Comparison of ENCODE assay signal across 20 cellular contexts in genomic region chr10:133354672-133355240, GRCh38. TPM values are rescaled to one million over a fixed set of nuclear protein-coding genes. Genes with fewer than 3 reads are reported as not detected.
DNase-seq lines count a peak whose midpoint lies in the region; ATAC-seq and TF ChIP-seq lines count a peak whose summit lies in the region.
"Had no signal": no experiment of that assay in that cellular context is flagged by ENCODE, and none has a peak within 500 bp of the region (broad histone marks: within the 10 kb centered on the region; RNA-seq: fewer than 3 reads in every experiment).

No MANE protein-coding gene starts in this region.

- no peaks in the 10 kb centered on the region for H3K9me3 ChIP-seq in BLaER1 treated with 17β-estradiol and CSF1 and Interleukin-3, amounts not matched to agents 10 nM and 100 nM (replicated peaks in 1 of 11)
- H3K9me3 ChIP-seq in sigmoid colon: no peaks in the 10 kb centered on the region
- H3K9me3 ChIP-seq: A549, BE2C, Caco-2, HAP-1 had no signal

- H3K9ac ChIP-seq in BLaER1 treated with 17β-estradiol and CSF1 and Interleukin-3, amounts not matched to agents 10 nM and 100 nM: peak overlapping the region in 9 of 11 experiments; percentile 1 to 94 (median 88); a peak in 13 of 22 replicates

- H3K4me1 ChIP-seq in BLaER1 treated with 17β-estradiol and CSF1 and Interleukin-3, amounts not matched to agents 10 nM and 100 nM: peaks cover 25 to 41% (median 36%) of the 10 kb centered on the region in 10 experiments
- H3K4me1 ChIP-seq in sigmoid colon: peaks cover 0 to 18% (median 16%) of the 10 kb centered on the region in 4 donors

- peak overlapping the region; percentile 99 to 100 (median 100) for H3K4me2 ChIP-seq in BLaER1 treated with 17β-estradiol and CSF1 and Interleukin-3, amounts not matched to agents 10 nM and 100 nM
- H3K4me2 ChIP-seq: A549 had no signal

- 94 to 95% methylated on average over 14 of the region's 14 CpGs for WGBS in sigmoid colon, 2 donors

- H3K4me3 ChIP-seq in BLaER1 treated with 17β-estradiol and CSF1 and Interleukin-3, amounts not matched to agents 10 nM and 100 nM: peak overlapping the region in 4 of 10 experiments; percentile 78 to 85 (median 81); a peak in 3 of 20 replicates
- H3K4me3 ChIP-seq in sigmoid colon: no peak overlapping the region
- H3K4me3 ChIP-seq: A549, HAP-1 had no signal

- intact Hi-C loops in Right ventricle myocardium superior (cut with DNase I): no loop called here
- intact Hi-C loops in left ventricle myocardium superior (cut with micrococcal nuclease): no loop called here
- intact Hi-C loops in sigmoid colon (cut with DNase I): no loop called here

- peaks cover 10 to 69% (median 32%) of the 10 kb centered on the region in 11 experiments; a peak in 16 of 22 replicates for H4K20me1 ChIP-seq in BLaER1 treated with 17β-estradiol and CSF1 and Interleukin-3, amounts not matched to agents 10 nM and 100 nM

- no peak for ATAC-seq in Right ventricle myocardium superior (ENCODE audit: poor library complexity)
- ATAC-seq in left ventricle myocardium superior: no peak
- no peak for ATAC-seq in left lobe of liver
- ATAC-seq: A549; CD8-positive, alpha-beta T cell had no signal

- peak overlapping the region in 7 of 11 experiments; percentile 6 to 94 (median 89); a peak in 11 of 22 replicates for H3K27ac ChIP-seq in BLaER1 treated with 17β-estradiol and CSF1 and Interleukin-3, amounts not matched to agents 10 nM and 100 nM
- no peak overlapping the region for H3K27ac ChIP-seq in sigmoid colon
- H3K27ac ChIP-seq: A549, C4-2B had no signal

- no peak for TF ChIP-seq CTCF in sigmoid colon (IDR thresholded peaks at IDR 0.05)

- H3K27me3 ChIP-seq in BLaER1 treated with 17β-estradiol and CSF1 and Interleukin-3, amounts not matched to agents 10 nM and 100 nM: no peaks in the 10 kb centered on the region
- H3K27me3 ChIP-seq in sigmoid colon: peaks cover 3 to 61% (median 27%) of the 10 kb centered on the region in 3 donors
- H3K27me3 ChIP-seq: BE2C had no signal

- peaks cover 0 to 26% (median 15%) of the 10 kb centered on the region in 11 experiments; a peak in 13 of 22 replicates for H3K36me3 ChIP-seq in BLaER1 treated with 17β-estradiol and CSF1 and Interleukin-3, amounts not matched to agents 10 nM and 100 nM
- H3K36me3 ChIP-seq in sigmoid colon: no peaks in the 10 kb centered on the region
- H3K36me3 ChIP-seq: BE2C had no signal

- TF ChIP-seq EP300 in sigmoid colon (IDR thresholded peaks at IDR 0.05): no peak

- DNase-seq in Right ventricle myocardium superior (peak; percentile 27), left ventricle myocardium superior (no peak), left lobe of liver (ENCODE audit: low spot score) (peak; percentile 53), sigmoid colon (peak; percentile 55), anterior cingulate cortex (lab: John Stamatoyannopoulos, UW) (no peak), NK-92 (lab: John Stamatoyannopoulos, UW; ENCODE audit: unreplicated experiment) (no peak)
- DNase-seq: 8988T; ACHN; AML-193; BE2C; Caco-2; CD4-positive, CD25-positive, alpha-beta regulatory T cell; CD8-positive, alpha-beta T cell; DMS153; DND-41; GOT3 had no signal

- TF ChIP-seq POLR2A in sigmoid colon (IDR thresholded peaks at IDR 0.05): no peak

RNA-seq across cellular contexts. Expression of gene FUOM, which starts 3.1 kb away (rescaled TPM):
- total RNA-seq in Right ventricle myocardium superior: 7.4 TPM
- 9.3 TPM for total RNA-seq in left ventricle myocardium superior
- total RNA-seq in left lobe of liver: 177 TPM
- total RNA-seq in sigmoid colon: 10 to 100 TPM in 2 of 4 donors, 1 to 10 TPM in 2; 8.0 to 25.7 (median 12.8) TPM
- polyA plus RNA-seq in sigmoid colon: 10 to 100 TPM; 39.0 to 98.0 (median 48.9) TPM

RNA-seq across cellular contexts. Expression of gene PRAP1, which starts 7.6 kb away (rescaled TPM):
- not detected for total RNA-seq in Right ventricle myocardium superior
- not detected for total RNA-seq in left ventricle myocardium superior
- total RNA-seq in left lobe of liver: 275 TPM
- 1 to 10 TPM in 1 of 4 donors, not detected in 3; 2.9 TPM for total RNA-seq in sigmoid colon
- 100 to 1,000 TPM in 1 of 3 donors, 10 to 100 TPM in 2; 73.4 to 102 (median 88.9) TPM for polyA plus RNA-seq in sigmoid colon
- total RNA-seq: CD4-positive, CD25-positive, alpha-beta regulatory T cell; CD8-positive, alpha-beta T cell had no signal
- polyA plus RNA-seq: CD4-positive, CD25-positive, alpha-beta regulatory T cell had no signal

RNA-seq across cellular contexts. Expression of gene CALY, which starts 18.1 kb away (rescaled TPM):
- total RNA-seq in Right ventricle myocardium superior (not detected), left ventricle myocardium superior (not detected), left lobe of liver (0.45 TPM), sigmoid colon (1 to 10 TPM; 1.3 to 6.8 (median 5.4) TPM)
- polyA plus RNA-seq in sigmoid colon: 1 to 10 TPM in 1 of 3 donors, not detected in 2; 1.4 TPM
- total RNA-seq: Caco-2 had no signal

RNA-seq across cellular contexts. Expression of gene ECHS1, which starts 18.4 kb away (rescaled TPM):
- 239 TPM for total RNA-seq in Right ventricle myocardium superior
- total RNA-seq in left ventricle myocardium superior: 226 TPM
- total RNA-seq in left lobe of liver: 764 TPM
- 10 to 100 TPM; 58.6 to 87.0 (median 65.6) TPM for total RNA-seq in sigmoid colon
- polyA plus RNA-seq in sigmoid colon: 100 to 1,000 TPM; 187 to 360 (median 220) TPM

RNA-seq across cellular contexts. Expression of gene PAOX, which starts 24.3 kb away (rescaled TPM):
- total RNA-seq in Right ventricle myocardium superior (3.4 TPM), left ventricle myocardium superior (2.8 TPM), left lobe of liver (18.0 TPM), sigmoid colon (10 to 100 TPM in 3 of 4 donors, 1 to 10 TPM in 1; 6.4 to 11.8 (median 11.0) TPM)
- 1 to 10 TPM; 5.4 to 8.7 (median 6.5) TPM for polyA plus RNA-seq in sigmoid colon

Comparison
In these comparisons a context has a peak if more than half of its experiments do, and no peak if none do; other contexts are left out.
1. DNase-seq: peak in Right ventricle myocardium superior (single experiment), left lobe of liver (single experiment) and sigmoid colon (single experiment); none in left ventricle myocardium superior (single experiment), anterior cingulate cortex (0 of 58) and NK-92 (single experiment).
2. H3K27ac ChIP-seq: peak in BLaER1 treated with 17β-estradiol and CSF1 and Interleukin-3, amounts not matched to agents 10 nM and 100 nM (7 of 11); none in sigmoid colon (0 of 4).
3. RNA of gene PRAP1, which starts 7.6 kb away (total RNA-seq): 275 TPM in left lobe of liver (single experiment); not detected in Right ventricle myocardium superior (single experiment), not detected in left ventricle myocardium superior (single experiment) and 2.9 TPM in sigmoid colon; every median in the first group is over 10 times any median in the second.